ENCODE assay signal across 23 cellular contexts in the genomic region with DNA sequence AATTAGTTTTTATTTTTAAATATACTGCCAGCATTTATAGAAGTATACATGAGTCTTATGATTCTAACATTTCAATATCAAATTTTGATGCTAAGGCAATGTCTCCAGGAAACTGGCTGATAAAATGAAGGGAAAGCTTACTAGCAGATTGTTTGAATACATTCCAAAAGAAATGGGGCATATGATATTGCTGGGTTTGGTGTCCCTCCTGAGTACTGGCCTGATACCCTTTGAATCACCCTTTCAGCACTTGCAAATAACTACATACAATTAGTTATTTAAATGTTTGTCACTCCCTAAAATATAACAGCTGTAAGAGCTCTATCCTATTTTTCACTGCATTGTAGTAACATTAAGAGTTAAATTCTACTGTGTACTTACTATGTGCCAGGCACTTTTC.
"Had no signal": no experiment of that assay in that cellular context is flagged by ENCODE, and none has a peak within 500 bp of the region (broad histone marks: within the 10 kb centered on the region; RNA-seq: fewer than 3 reads in every experiment).

No MANE protein-coding gene starts in this region.

- H3K4me1 ChIP-seq: left lung, lower lobe of right lung, stomach, thyroid gland, vagina had no signal

- H3K36me3 Mint-ChIP-seq: naive thymus-derived CD8-positive, alpha-beta T cell; stimulated activated effector memory CD8-positive, alpha-beta T cell treated with anti-CD3 and anti-CD28 coated beads, Interleukin-12 subunit alpha, Interleukin-12 subunit beta, amount 100 ng/mL, for 72 hours had no signal

- H3K36me3 ChIP-seq: esophagus squamous epithelium, left lung, lower lobe of right lung, stomach, thyroid gland, vagina had no signal

- H3K4me2 ChIP-seq: hepatocyte had no signal

- DNase-seq: dermis blood vessel endothelial cell; effector memory CD4-positive, alpha-beta T cell; esophagus squamous epithelium; foreskin melanocyte; kidney; left lung; lower lobe of right lung; naive thymus-derived CD8-positive, alpha-beta T cell; nephron progenitor cell; nucleus accumbens; posterior cingulate gyrus; retina; stimulated activated CD4-positive, alpha-beta T cell treated with anti-CD3 and anti-CD28 coated beads, Interleukin-2, amount 100 ng/mL, for 24 hours; stimulated activated CD4-positive, alpha-beta T cell treated with anti-CD3 and anti-CD28 coated beads, Interleukin-4, amount 100 ng/mL, for 24 hours; stimulated activated naive CD4-positive, alpha-beta T cell treated with Interleukin-2 at 50 U/mL for 16 hours; stomach; thyroid gland; trophoblast cell had no signal

- ATAC-seq: left lung; lower lobe of right lung; naive thymus-derived CD8-positive, alpha-beta T cell; sciatic nerve; stimulated activated effector memory CD8-positive, alpha-beta T cell treated with anti-CD3 and anti-CD28 coated beads, Interleukin-12 subunit alpha, Interleukin-12 subunit beta, amount 100 ng/mL, for 72 hours had no signal

- H3K9me3 ChIP-seq: esophagus squamous epithelium, left lung, lower lobe of right lung, thyroid gland, vagina had no signal

- H3K27ac ChIP-seq: coronary artery, esophagus squamous epithelium, hepatocyte, left lung, lower lobe of right lung, stomach, thyroid gland, vagina had no signal

- H3K27me3 Mint-ChIP-seq: naive thymus-derived CD8-positive, alpha-beta T cell had no signal

- H3K27me3 ChIP-seq: esophagus squamous epithelium, hepatocyte, left lung, stomach, thyroid gland, vagina had no signal

- H3K4me3 ChIP-seq: coronary artery, esophagus squamous epithelium, hepatocyte, left lung, lower lobe of right lung, stomach, thyroid gland, vagina had no signal

- H3K4me3 Mint-ChIP-seq: naive thymus-derived CD8-positive, alpha-beta T cell; nephron progenitor cell; stimulated activated effector memory CD8-positive, alpha-beta T cell treated with anti-CD3 and anti-CD28 coated beads, Interleukin-12 subunit alpha, Interleukin-12 subunit beta, amount 100 ng/mL, for 72 hours had no signal

- H3K4me1 Mint-ChIP-seq: naive thymus-derived CD8-positive, alpha-beta T cell; nephron progenitor cell; stimulated activated effector memory CD8-positive, alpha-beta T cell treated with anti-CD3 and anti-CD28 coated beads, Interleukin-12 subunit alpha, Interleukin-12 subunit beta, amount 100 ng/mL, for 72 hours had no signal

- H3K9me3 Mint-ChIP-seq: nephron progenitor cell had no signal

- H3K27ac Mint-ChIP-seq: naive thymus-derived CD8-positive, alpha-beta T cell; nephron progenitor cell; stimulated activated effector memory CD8-positive, alpha-beta T cell treated with anti-CD3 and anti-CD28 coated beads, Interleukin-12 subunit alpha, Interleukin-12 subunit beta, amount 100 ng/mL, for 72 hours had no signal
